ENCODE assay signal across 1 cellular context in genomic region chr17:56935461-56935860, GRCh38.
TF ChIP-seq lines count a peak whose summit lies in the region.

No MANE protein-coding gene starts in this region.

TF ChIP-seq in HepG2, 621 proteins besides CTCF, POLR2A, EP300 and RAD21 (continued from another document and continues in another):
- TF ChIP-seq PAXIP1 (CRISPR knock-in tag; conservative IDR thresholded peaks at IDR 0.05), result peak; percentile 58
- TF ChIP-seq SP5 (CRISPR knock-in tag; IDR thresholded peaks at IDR 0.05; ENCODE audit: borderline replicate concordance, low read depth), result no peak
- no peak for TF ChIP-seq U2AF1 (optimal IDR thresholded peaks at IDR 0.05; ENCODE audit: low read depth, low read length)
- TF ChIP-seq DNMT3B (CRISPR knock-in tag; conservative IDR thresholded peaks at IDR 0.05), result no peak
- TF ChIP-seq SOX6 (IDR thresholded peaks at IDR 0.05), result no peak
- TF ChIP-seq SOX6 (CRISPR knock-in tag; IDR thresholded peaks at IDR 0.05), result peak; percentile 16; the same call in 1 of the 2 replicates
- no peak for TF ChIP-seq PAX8 (CRISPR knock-in tag; IDR thresholded peaks at IDR 0.05; ENCODE audit: borderline replicate concordance)
- TF ChIP-seq CBX2 (IDR thresholded peaks at IDR 0.05; ENCODE audit: low read depth, low read length), result no peak
- no peak for TF ChIP-seq CBX2 (CRISPR knock-in tag; IDR thresholded peaks at IDR 0.05; ENCODE audit: low read depth)
- TF ChIP-seq GATAD2A (CRISPR knock-in tag; IDR thresholded peaks at IDR 0.05), result peak; percentile 41; the same call in 1 of the 2 replicates
- TF ChIP-seq NR2F6 (IDR thresholded peaks at IDR 0.05), result 0 out of 2 replicates have a peak, but pooled peaks have one; percentile 30
- 0 out of 2 replicates have a peak, but pooled peaks have one; percentile 22 for TF ChIP-seq NR2F6 (CRISPR knock-in tag; IDR thresholded peaks at IDR 0.05)
- no peak for TF ChIP-seq MTA1 (CRISPR knock-in tag; IDR thresholded peaks at IDR 0.05; ENCODE audit: borderline replicate concordance)
- TF ChIP-seq PAF1 (CRISPR knock-in tag; IDR thresholded peaks at IDR 0.05), result no peak
- TF ChIP-seq ZNF205 (CRISPR knock-in tag; IDR thresholded peaks at IDR 0.05), result no peak
- no peak for TF ChIP-seq CHCHD3 (CRISPR knock-in tag; IDR thresholded peaks at IDR 0.05)
- TF ChIP-seq ETV6 (CRISPR knock-in tag; conservative IDR thresholded peaks at IDR 0.05), result no peak
- no peak for TF ChIP-seq SUZ12 (IDR thresholded peaks at IDR 0.05; ENCODE audit: low read depth, low read length)
- TF ChIP-seq REXO4 (CRISPR knock-in tag; IDR thresholded peaks at IDR 0.05; ENCODE audit: borderline replicate concordance), result no peak
- no peak for TF ChIP-seq NFIC (IDR thresholded peaks at IDR 0.05; ENCODE audit: low read length)
- no peak for TF ChIP-seq ZNF101 (CRISPR knock-in tag; IDR thresholded peaks at IDR 0.05; ENCODE audit: borderline replicate concordance, low read depth)
- TF ChIP-seq NR2F2 (IDR thresholded peaks at IDR 0.05; ENCODE audit: borderline replicate concordance, low read depth), result peak; percentile 59; the same call in 1 of the 2 replicates
- TF ChIP-seq JUN (CRISPR knock-in tag; IDR thresholded peaks at IDR 0.05), result no peak
- no peak for TF ChIP-seq TEAD3 (CRISPR knock-in tag; optimal IDR thresholded peaks at IDR 0.05; ENCODE audit: borderline replicate concordance)
- TF ChIP-seq ELF3 (CRISPR knock-in tag; IDR thresholded peaks at IDR 0.05), result no peak
- TF ChIP-seq LRRFIP1 (CRISPR knock-in tag; conservative IDR thresholded peaks at IDR 0.05), result no peak
- TF ChIP-seq PBX3 (CRISPR knock-in tag; IDR thresholded peaks at IDR 0.05; ENCODE audit: borderline replicate concordance), result no peak
- no peak for TF ChIP-seq ZNF235 (CRISPR knock-in tag; IDR thresholded peaks at IDR 0.05; ENCODE audit: borderline replicate concordance)
- TF ChIP-seq CCAR2 (optimal IDR thresholded peaks at IDR 0.05; ENCODE audit: low read depth, low read length), result no peak
- no peak for TF ChIP-seq HNRNPUL1 (IDR thresholded peaks at IDR 0.05; ENCODE audit: low read depth, low read length)
- TF ChIP-seq ZSCAN29 (CRISPR knock-in tag; conservative IDR thresholded peaks at IDR 0.05), result no peak
- no peak for TF ChIP-seq ZBTB7A (CRISPR knock-in tag; IDR thresholded peaks at IDR 0.05)
- TF ChIP-seq CENPT (CRISPR knock-in tag; IDR thresholded peaks at IDR 0.05; ENCODE audit: low read depth), result no peak
- no peak for TF ChIP-seq TOPORS (CRISPR knock-in tag; IDR thresholded peaks at IDR 0.05)
- no peak for TF ChIP-seq STAT6 (CRISPR knock-in tag; IDR thresholded peaks at IDR 0.05; ENCODE audit: borderline replicate concordance)
- no peak for TF ChIP-seq ZNF160 (CRISPR knock-in tag; IDR thresholded peaks at IDR 0.05)
- no peak for TF ChIP-seq TCF12 (IDR thresholded peaks at IDR 0.05)
- no peak for TF ChIP-seq TCF12 (CRISPR knock-in tag; IDR thresholded peaks at IDR 0.05)
- TF ChIP-seq HOXA7 (CRISPR knock-in tag; IDR thresholded peaks at IDR 0.05), result no peak
- no peak for TF ChIP-seq RFXAP (CRISPR knock-in tag; IDR thresholded peaks at IDR 0.05; ENCODE audit: borderline replicate concordance)
- no peak for TF ChIP-seq KAT7 (CRISPR knock-in tag; IDR thresholded peaks at IDR 0.05; ENCODE audit: borderline replicate concordance)
- TF ChIP-seq E2F1 (CRISPR knock-in tag; IDR thresholded peaks at IDR 0.05), result no peak
- TF ChIP-seq ZBTB49 (CRISPR knock-in tag; IDR thresholded peaks at IDR 0.05; ENCODE audit: borderline replicate concordance), result no peak
- no peak for TF ChIP-seq ZFP82 (CRISPR knock-in tag; IDR thresholded peaks at IDR 0.05; ENCODE audit: borderline replicate concordance)
- no peak for TF ChIP-seq MAX (IDR thresholded peaks at IDR 0.05)
- TF ChIP-seq ZNF362 (CRISPR knock-in tag; IDR thresholded peaks at IDR 0.05; ENCODE audit: borderline replicate concordance), result no peak
- peak; percentile 82 for TF ChIP-seq HNF4A (CRISPR knock-in tag; IDR thresholded peaks at IDR 0.05)
- TF ChIP-seq ZNF772 (CRISPR knock-in tag; IDR thresholded peaks at IDR 0.05), result no peak
- TF ChIP-seq ESRRA (CRISPR knock-in tag; IDR thresholded peaks at IDR 0.05; ENCODE audit: low read depth), result peak; percentile 62; the same call in 1 of the 2 replicates
- no peak for TF ChIP-seq AFF4 (CRISPR knock-in tag; IDR thresholded peaks at IDR 0.05)
- no peak for TF ChIP-seq ZNF264 (CRISPR knock-in tag; IDR thresholded peaks at IDR 0.05)
